Comparison of ENCODE assay signal across 25 cellular contexts in genomic region chr1:2185880-2186855, GRCh38. TPM values are rescaled to one million over a fixed set of nuclear protein-coding genes. Genes with fewer than 3 reads are reported as not detected.
DNase-seq lines count a peak whose midpoint lies in the region; ATAC-seq, FAIRE-seq and TF ChIP-seq lines count a peak whose summit lies in the region.
"Had no signal": no experiment of that assay in that cellular context is flagged by ENCODE, and none has a peak within 500 bp of the region (broad histone marks: within the 10 kb centered on the region; RNA-seq: fewer than 3 reads in every experiment).

No MANE protein-coding gene starts in this region.

- peaks cover 11% of the 10 kb centered on the region for H3K36me3 Mint-ChIP-seq in astrocyte (ENCODE audit: low read depth, unreplicated experiment)

- peaks cover 2% of the 10 kb centered on the region for H3K4me1 Mint-ChIP-seq in astrocyte (ENCODE audit: low read depth, unreplicated experiment)

- H3K36me3 ChIP-seq in DND-41 (ENCODE audit: insufficient read depth, low read length) (peaks cover 18% of the 10 kb centered on the region), astrocyte (ENCODE audit: insufficient read depth, low read length) (no peaks in the 10 kb centered on the region), kidney (ENCODE audit: control insufficient read depth in 1 of 2, insufficient read depth in 2 of 2, low read length in 2 of 2) (peaks cover 2 to 8% of the 10 kb centered on the region in 2 donors), upper lobe of right lung (peaks cover 20% of the 10 kb centered on the region), MG63 (peaks cover 2% of the 10 kb centered on the region; the same call in 1 of the 2 replicates), small intestine (ENCODE audit: control insufficient read depth in 2 of 2, insufficient read depth in 2 of 2, low read length in 2 of 2) (peaks cover 7 to 8% of the 10 kb centered on the region in 2 donors)

- no peak overlapping the region for H3K4me3 Mint-ChIP-seq in astrocyte (ENCODE audit: unreplicated experiment)
- H3K4me3 Mint-ChIP-seq: B cell, HFFc6 had no signal

- H3K79me2 ChIP-seq in DND-41 (ENCODE audit: insufficient read depth, low read length) = 0 out of 2 replicates have a peak, but pooled peaks cover 6% of the 10 kb centered on the region
- H3K79me2 ChIP-seq in astrocyte (ENCODE audit: insufficient read depth, low read length) = peaks cover 13% of the 10 kb centered on the region

- ATAC-seq in DND-41 (ENCODE audit: insufficient read depth, low read depth) = 0 out of 3 replicates have a peak, but pooled peaks have one; percentile 13
- ATAC-seq in upper lobe of right lung = no peak
- ATAC-seq in left ventricle myocardium superior = no peak
- ATAC-seq: Panc1 had no signal

- no peak for TF ChIP-seq CTCF in DND-41 (IDR thresholded peaks at IDR 0.05; ENCODE audit: borderline replicate concordance, extremely low read depth, low read length, poor library complexity, severe bottlenecking)
- no peak for TF ChIP-seq CTCF in astrocyte (IDR thresholded peaks at IDR 0.05; ENCODE audit: insufficient read depth, low read depth, low read length)
- no peak for TF ChIP-seq CTCF in kidney (IDR thresholded peaks at IDR 0.05; ENCODE audit: borderline replicate concordance, extremely low read depth, insufficient read depth)
- TF ChIP-seq CTCF in upper lobe of right lung (IDR thresholded peaks at IDR 0.05) = no peak

- H4K20me1 ChIP-seq in DND-41 (ENCODE audit: insufficient read depth, low read length) = peaks cover 17% of the 10 kb centered on the region
- H4K20me1 ChIP-seq in astrocyte (ENCODE audit: insufficient read depth, low read length) = peaks cover 10% of the 10 kb centered on the region

- DNase-seq in DND-41 = no peak
- DNase-seq in astrocyte (ENCODE audit: low read depth) = no peak
- peak; percentile 73 for DNase-seq in kidney
- peak; percentile 64 for DNase-seq in upper lobe of right lung
- no peak for DNase-seq in MG63
- no peak for DNase-seq in left ventricle myocardium superior
- DNase-seq in small intestine = no peak
- DNase-seq: DMS153, GOT3, HFFc6, IMR-90, NCI-H1048, NCI-H1417, NCI-H1694, NCI-H2081 treated with DMSO at 0.1 percent for 48 hours, NCI-H2171, NCI-H226, NCI-H510A, NCI-H69, SHP77 treated with DMSO at 0.1 percent for 48 hours had no signal

- H2AFZ ChIP-seq in DND-41 (ENCODE audit: low read depth, low read length) (no peak overlapping the region), astrocyte (ENCODE audit: low read depth, low read length) (no peak overlapping the region)

- H3K27me3 ChIP-seq in DND-41 (ENCODE audit: insufficient read depth, low read length, poor library complexity) (no peaks in the 10 kb centered on the region), astrocyte (ENCODE audit: insufficient read depth, low read length) (no peaks in the 10 kb centered on the region), upper lobe of right lung (no peaks in the 10 kb centered on the region), MG63 (no peaks in the 10 kb centered on the region), small intestine (ENCODE audit: control insufficient read depth in 2 of 2, insufficient read depth in 2 of 2, low read length in 2 of 2) (no peaks in the 10 kb centered on the region)

- H3K4me3 ChIP-seq in DND-41 (ENCODE audit: low read depth in 1 of 2, low read length in 2 of 2) = no peak overlapping the region
- H3K4me3 ChIP-seq in astrocyte (ENCODE audit: insufficient read depth, low read depth, low read length) = no peak overlapping the region
- H3K4me3 ChIP-seq in kidney (ENCODE audit: low read length in 2 of 2) = no peak overlapping the region
- no peak overlapping the region for H3K4me3 ChIP-seq in upper lobe of right lung
- H3K4me3 ChIP-seq in MG63 = no peak overlapping the region
- no peak overlapping the region for H3K4me3 ChIP-seq in small intestine (ENCODE audit: low read depth in 1 of 2, low read length in 2 of 2)
- H3K4me3 ChIP-seq: HAP-1 had no signal

- peak overlapping the region; percentile 18 for H3K27ac Mint-ChIP-seq in astrocyte (ENCODE audit: unreplicated experiment)
- H3K27ac Mint-ChIP-seq: B cell, HFFc6 had no signal

- H3K9ac ChIP-seq in DND-41 (ENCODE audit: low read depth, low read length) (no peak overlapping the region), astrocyte (ENCODE audit: low read length) (no peak overlapping the region), kidney (ENCODE audit: low read length in 2 of 2) (no peak overlapping the region)
- H3K9ac ChIP-seq: KMS-11 had no signal

- H3K27ac ChIP-seq in DND-41 (ENCODE audit: low read length) (no peak overlapping the region), astrocyte (ENCODE audit: low read depth, low read length) (no peak overlapping the region), kidney (ENCODE audit: low read depth in 2 of 2, low read length in 2 of 2) (no peak overlapping the region), upper lobe of right lung (no peak overlapping the region), small intestine (ENCODE audit: low read depth in 1 of 2, low read length in 1 of 2) (no peak overlapping the region)
- H3K27ac ChIP-seq: C4-2B, KMS-11 had no signal

- no peaks in the 10 kb centered on the region for H3K27me3 Mint-ChIP-seq in astrocyte (ENCODE audit: low read depth, unreplicated experiment)
- H3K27me3 Mint-ChIP-seq: B cell had no signal

- 92 to 93% (median 92%) methylated on average over 38 of the region's 38 CpGs for WGBS in small intestine, 3 donors

- H3K9me3 ChIP-seq in DND-41 (ENCODE audit: insufficient read depth, low read length, severe bottlenecking) (no peaks in the 10 kb centered on the region), astrocyte (ENCODE audit: insufficient read depth, low read depth, low read length) (no peaks in the 10 kb centered on the region), kidney (ENCODE audit: control insufficient read depth in 1 of 2, low read length in 2 of 2) (no peaks in the 10 kb centered on the region), upper lobe of right lung (no peaks in the 10 kb centered on the region), MG63 (no peaks in the 10 kb centered on the region), small intestine (ENCODE audit: control insufficient read depth, low read depth) (no peaks in the 10 kb centered on the region)
- H3K9me3 ChIP-seq: HAP-1 had no signal

- FAIRE-seq in astrocyte (lab: Jason Lieb, UNC) (no peak), kidney (lab: Jason Lieb, UNC) (no peak), small intestine (lab: Jason Lieb, UNC) (no peak)

- H3K4me1 ChIP-seq in DND-41 (ENCODE audit: insufficient read depth, low read length) = no peaks in the 10 kb centered on the region
- H3K4me1 ChIP-seq in astrocyte (ENCODE audit: insufficient read depth, low read length) = peaks cover 15% of the 10 kb centered on the region
- peaks cover 0 to 12% of the 10 kb centered on the region in 2 donors for H3K4me1 ChIP-seq in kidney (ENCODE audit: control insufficient read depth in 1 of 2, insufficient read depth in 1 of 2, low read depth in 1 of 2, low read length in 2 of 2)
- peaks cover 20% of the 10 kb centered on the region for H3K4me1 ChIP-seq in upper lobe of right lung
- no peaks in the 10 kb centered on the region for H3K4me1 ChIP-seq in small intestine (ENCODE audit: control insufficient read depth in 2 of 2, insufficient read depth in 1 of 2, low read depth in 1 of 2, low read length in 1 of 2)
- H3K4me1 ChIP-seq: HAP-1 had no signal

- no peaks in the 10 kb centered on the region for H3K9me3 Mint-ChIP-seq in astrocyte (ENCODE audit: unreplicated experiment)
- H3K9me3 Mint-ChIP-seq: HFFc6 had no signal

- no peak overlapping the region for H3K4me2 ChIP-seq in DND-41 (ENCODE audit: insufficient read depth, low read length)
- H3K4me2 ChIP-seq in astrocyte (ENCODE audit: low read length) = no peak overlapping the region
- H3K4me2 ChIP-seq: KMS-11 had no signal

- intact Hi-C loops in kidney (cut with DNase I) (no loop called here), upper lobe of right lung (cut with DNase I) (no loop called here), left ventricle myocardium superior (cut with micrococcal nuclease) (no loop called here)

RNA-seq across cellular contexts. Expression of gene FAAP20, which starts 8.4 kb away (rescaled TPM):
- 114 and 124 TPM in 2 replicates for total RNA-seq in astrocyte
- 69.0 TPM for total RNA-seq in kidney
- 109 TPM for polyA plus RNA-seq in kidney (ENCODE audit: insufficient read depth, low read depth, low replicate concordance)
- 55.3 TPM for total RNA-seq in upper lobe of right lung
- 30.4 and 75.0 TPM in 2 replicates for total RNA-seq in MG63 (2014; rRNA removed; shearing (Covaris generic); ENCODE audit: low replicate concordance)
- total RNA-seq in left ventricle myocardium superior = 38.4 TPM
- polyA plus RNA-seq in small intestine = 10 to 100 TPM; 20.6 to 51.4 (median 39.4) TPM

RNA-seq across cellular contexts. Expression of gene SKI, which starts 42.0 kb away (rescaled TPM):
- total RNA-seq in astrocyte (63.4 and 66.2 TPM in 2 replicates), kidney (78.6 TPM), upper lobe of right lung (89.6 TPM), left ventricle myocardium superior (35.3 TPM)
- polyA plus RNA-seq in kidney (ENCODE audit: insufficient read depth, low read depth, low replicate concordance) (9.2 TPM), small intestine (10 to 100 TPM in 1 of 3 donors, 1 to 10 TPM in 2; 4.2 to 17.8 (median 5.4) TPM)
- total RNA-seq in MG63 (2014; rRNA removed; shearing (Covaris generic); ENCODE audit: low replicate concordance) = 7.7 and 9.2 TPM in 2 replicates

Comparison
In these comparisons a context has a peak if more than half of its experiments do, and no peak if none do; other contexts are left out.
1. DNase-seq: peak in kidney (single experiment) and upper lobe of right lung (single experiment); none in DND-41 (single experiment), astrocyte (single experiment), MG63 (single experiment), left ventricle myocardium superior (single experiment) and small intestine (single experiment).